ENCODE assay signal across 8 cellular contexts in the genomic region with DNA sequence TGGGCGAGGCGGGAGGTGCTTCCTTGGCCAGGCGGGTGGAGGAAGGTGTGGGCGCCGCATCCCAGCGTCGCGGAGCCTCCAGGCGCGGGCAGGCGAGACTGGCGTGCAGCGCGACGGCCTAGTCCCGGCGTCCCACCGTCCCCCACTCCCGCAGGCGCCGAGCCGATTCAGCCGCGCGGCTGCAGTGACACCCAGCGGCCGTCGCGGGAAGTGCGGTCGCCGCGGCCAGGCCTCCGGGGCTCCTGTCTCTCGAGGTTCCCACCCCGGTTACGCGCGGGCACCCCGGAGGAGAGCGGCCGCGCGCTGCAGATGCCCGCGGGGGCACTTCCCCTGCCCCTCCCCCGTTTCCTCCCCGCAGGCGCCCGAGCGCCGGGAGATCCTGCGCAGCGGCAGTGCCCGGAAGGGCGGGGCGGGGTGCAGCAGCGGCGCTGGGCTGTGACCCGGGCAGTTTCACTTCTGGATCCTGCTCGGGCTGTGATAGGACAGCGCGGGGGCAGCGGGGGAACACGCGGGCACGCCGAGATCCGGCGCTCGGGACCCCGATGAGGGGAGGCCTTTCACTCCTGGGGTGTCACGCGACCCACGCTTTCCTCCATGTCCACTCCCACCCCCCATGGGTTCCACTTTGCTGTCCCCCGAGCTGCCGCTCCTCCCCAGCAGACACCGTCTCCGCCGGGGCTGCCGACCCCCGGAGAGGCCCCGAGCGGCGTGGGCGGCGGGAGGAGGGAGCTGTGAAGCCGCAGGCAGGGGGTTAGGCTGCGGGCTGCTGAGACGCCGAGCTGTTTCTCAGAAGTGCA. TPM values are rescaled to one million over a fixed set of nuclear protein-coding genes. Genes with fewer than 3 reads are reported as not detected.
DNase-seq lines count a peak whose midpoint lies in the region; ATAC-seq and TF ChIP-seq lines count a peak whose summit lies in the region.

No MANE protein-coding gene starts in this region.

- H3K36me3 ChIP-seq in KMS-11 (ENCODE audit: insufficient read depth), result no peaks in the 10 kb centered on the region

- peak overlapping the region; percentile 76 for H3K4me3 Mint-ChIP-seq in activated T-helper 17 cell treated with anti-CD3 and anti-CD28 coated beads, Interleukin-2, amount 50 U/mL, for 72 hours
- peak overlapping the region; percentile 41 to 54 (median 50) for H3K4me3 Mint-ChIP-seq in nephron

- no peaks in the 10 kb centered on the region for H3K27me3 Mint-ChIP-seq in activated T-helper 17 cell treated with anti-CD3 and anti-CD28 coated beads, Interleukin-2, amount 50 U/mL, for 72 hours
- peaks cover 44% of the 10 kb centered on the region for H3K27me3 Mint-ChIP-seq in nephron (ENCODE audit: low read depth)

- no peaks in the 10 kb centered on the region for H3K9me3 Mint-ChIP-seq in activated T-helper 17 cell treated with anti-CD3 and anti-CD28 coated beads, Interleukin-2, amount 50 U/mL, for 72 hours
- H3K9me3 Mint-ChIP-seq in nephron, result no peaks in the 10 kb centered on the region

- H4K20me1 ChIP-seq in KMS-11 (ENCODE audit: insufficient read depth), result no peaks in the 10 kb centered on the region

- peak overlapping the region; percentile 91 for H3K9ac ChIP-seq in KMS-11

- peaks cover 43% of the 10 kb centered on the region for H3K4me1 Mint-ChIP-seq in activated T-helper 17 cell treated with anti-CD3 and anti-CD28 coated beads, Interleukin-2, amount 50 U/mL, for 72 hours
- H3K4me1 Mint-ChIP-seq in nephron, result peaks cover 21% of the 10 kb centered on the region

- peaks cover 66% of the 10 kb centered on the region for H3K4me1 ChIP-seq in KMS-11 (ENCODE audit: low read depth, poor library complexity, severe bottlenecking)

- ATAC-seq in GM21786 (IDR thresholded peaks at IDR 0.05; ENCODE audit: unreplicated experiment), result peak; percentile 60
- peak; percentile 82 for ATAC-seq in activated T-helper 17 cell treated with anti-CD3 and anti-CD28 coated beads, Interleukin-2, amount 50 U/mL, for 72 hours (replicated peaks)
- ATAC-seq in stimulated activated naive CD8-positive, alpha-beta T cell treated with anti-CD3 and anti-CD28 coated beads, Interleukin-15, Interleukin-2, amounts not matched to agents 100 U/mL and 50 U/mL, for 24 hours, result peak; percentile 76

- peak overlapping the region; percentile 28; the same call in 1 of the 2 replicates for H2AFZ ChIP-seq in KMS-11 (ENCODE audit: low read depth)

- no peak overlapping the region for H3K4me3 ChIP-seq in KMS-11 (IDR thresholded peaks at IDR 0.05; ENCODE audit: insufficient read depth, low read depth, low read length)

- H3K27me3 ChIP-seq in KMS-11 (ENCODE audit: insufficient read depth, low read depth), result no peaks in the 10 kb centered on the region

- H3K27ac ChIP-seq in KMS-11, result peak overlapping the region; percentile 98

- DNase-seq in EH (ENCODE audit: low read depth) (peak; percentile 91), RPMI7951 (ENCODE audit: low read depth) (peak; percentile 80), fibroblast of peridontal ligament (ENCODE audit: extremely low read depth) (peak; percentile 85)
- DNase-seq in stimulated activated naive CD8-positive, alpha-beta T cell treated with anti-CD3 and anti-CD28 coated beads, Interleukin-15, Interleukin-2, amounts not matched to agents 100 U/mL and 50 U/mL, for 24 hours, result peak; percentile 97

- H3K36me3 Mint-ChIP-seq in activated T-helper 17 cell treated with anti-CD3 and anti-CD28 coated beads, Interleukin-2, amount 50 U/mL, for 72 hours (ENCODE audit: low read depth), result peaks cover 19% of the 10 kb centered on the region
- H3K36me3 Mint-ChIP-seq in nephron (ENCODE audit: low read depth), result no peaks in the 10 kb centered on the region

- peaks cover 6% of the 10 kb centered on the region; the same call in 1 of the 2 replicates for H3K79me2 ChIP-seq in KMS-11 (ENCODE audit: insufficient read depth, low read depth)

- peak overlapping the region; percentile 85 for H3K27ac Mint-ChIP-seq in activated T-helper 17 cell treated with anti-CD3 and anti-CD28 coated beads, Interleukin-2, amount 50 U/mL, for 72 hours
- peak overlapping the region in 2 of 3 experiments; percentile 33 to 67 for H3K27ac Mint-ChIP-seq in nephron

- TF ChIP-seq CTCF in KMS-11 (conservative IDR thresholded peaks at IDR 0.05; ENCODE audit: low read depth, low read length), result peak; percentile 63
- TF ChIP-seq CTCF in nephron (IDR thresholded peaks at IDR 0.05; ENCODE audit: unreplicated experiment in 3 of 3), result peak; percentile 99 to 100 (median 99)

- peak overlapping the region; percentile 99 for H3K4me2 ChIP-seq in KMS-11

RNA-seq across cellular contexts. Expression of gene GRB7, which starts 16.6 kb away (rescaled TPM):
- not detected in 2 replicates for total RNA-seq in RPMI7951 (2014; rRNA removed; shearing (Covaris generic))
- total RNA-seq in activated T-helper 17 cell treated with anti-CD3 and anti-CD28 coated beads, Interleukin-2, amount 50 U/mL, for 72 hours, result under 1 TPM in 1 of 2 donors, not detected in 1; 0.40 TPM

RNA-seq across cellular contexts. Expression of gene MIEN1, which starts 24.0 kb away (rescaled TPM):
- total RNA-seq in RPMI7951 (2014; rRNA removed; shearing (Covaris generic)), result 49.1 and 59.7 TPM in 2 replicates
- total RNA-seq in activated T-helper 17 cell treated with anti-CD3 and anti-CD28 coated beads, Interleukin-2, amount 50 U/mL, for 72 hours, result 10 to 100 TPM; 24.6 to 45.2 TPM

RNA-seq across cellular contexts. Expression of gene ERBB2, which starts 54.5 kb away (rescaled TPM):
- total RNA-seq in RPMI7951 (2014; rRNA removed; shearing (Covaris generic)), result 11.2 and 11.5 TPM in 2 replicates
- 1 to 10 TPM; 3.4 to 5.9 TPM for total RNA-seq in activated T-helper 17 cell treated with anti-CD3 and anti-CD28 coated beads, Interleukin-2, amount 50 U/mL, for 72 hours
